Comparison of ENCODE assay signal across 9 cellular contexts in the genomic region with DNA sequence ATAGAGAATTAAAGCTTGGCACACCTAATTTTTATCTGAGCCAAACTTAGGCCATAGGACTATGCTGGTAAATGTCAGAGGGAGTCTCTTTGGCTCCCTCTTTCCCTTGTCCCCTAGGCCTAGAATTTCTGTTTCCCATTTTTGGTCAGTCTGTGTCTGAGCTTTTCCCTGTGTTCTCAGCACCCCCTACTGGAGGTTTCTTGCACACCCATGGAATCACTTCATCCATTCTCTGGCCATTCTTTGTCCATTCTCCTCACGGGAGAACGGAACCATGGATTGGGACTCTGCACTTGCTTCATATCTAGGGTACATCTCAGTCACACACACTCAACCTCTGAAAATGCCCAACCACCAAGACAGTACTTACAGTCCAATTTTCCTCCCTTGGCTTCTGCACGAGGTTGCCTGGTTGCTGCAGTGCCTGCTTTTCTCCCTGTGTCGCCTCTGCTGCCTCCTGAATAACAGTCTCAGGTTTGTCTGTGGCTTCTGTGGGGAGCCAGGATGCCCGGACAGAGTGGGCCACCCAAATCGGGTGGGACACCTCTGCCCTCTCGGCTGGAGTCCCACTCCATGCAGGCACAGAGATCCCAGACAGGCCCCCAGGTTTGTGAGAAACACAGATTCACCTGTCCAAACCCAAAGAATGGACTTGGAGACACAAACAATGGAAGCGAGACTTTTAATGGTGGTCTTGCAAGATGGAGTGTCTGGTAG. TPM values are rescaled to one million over a fixed set of nuclear protein-coding genes. Genes with fewer than 3 reads are reported as not detected.
DNase-seq lines count a peak whose midpoint lies in the region; ATAC-seq, FAIRE-seq and TF ChIP-seq lines count a peak whose summit lies in the region.
"Had no signal": no experiment of that assay in that cellular context is flagged by ENCODE, and none has a peak within 500 bp of the region (broad histone marks: within the 10 kb centered on the region; RNA-seq: fewer than 3 reads in every experiment).

No MANE protein-coding gene starts in this region.

- no peaks in the 10 kb centered on the region for H3K36me3 ChIP-seq in bronchial epithelial cell (ENCODE audit: control insufficient read depth, insufficient read depth, low read length)

- H3K27me3 ChIP-seq in bronchial epithelial cell (ENCODE audit: control insufficient read depth, insufficient read depth, low read length) = no peaks in the 10 kb centered on the region

- TF ChIP-seq CTCF in 22Rv1 (IDR thresholded peaks at IDR 0.05) (peak; percentile 82), bronchial epithelial cell (IDR thresholded peaks at IDR 0.05; ENCODE audit: insufficient read depth, low read length, severe bottlenecking) (peak; percentile 73)

- in situ Hi-C loops in G401 (cut with HindIII; ENCODE audit: low sequenced_read_pairs) = no loop called here

- H3K27ac ChIP-seq in 22Rv1 (no peak overlapping the region), substantia nigra (ENCODE audit: low read depth, low read length, poor library complexity, severe bottlenecking) (no peak overlapping the region)

- FAIRE-seq in bronchial epithelial cell (lab: Jason Lieb, UNC) = no peak
- FAIRE-seq: colon had no signal

- peak; percentile 23 for DNase-seq in G401 (ENCODE audit: low spot score)
- peak; percentile 66 for DNase-seq in NCI-H748 (lab: John Stamatoyannopoulos, UW; ENCODE audit: unreplicated experiment)
- peak; percentile 33 for DNase-seq in bronchial epithelial cell (ENCODE audit: low read depth)
- DNase-seq in left lobe of liver (ENCODE audit: low spot score) = peak; percentile 64
- peak in 36 of 49 donors; percentile 0 to 50 (median 10) for DNase-seq in substantia nigra (lab: John Stamatoyannopoulos, UW)
- DNase-seq in SK-N-DZ (ENCODE audit: low spot score) = no peak

- ATAC-seq in left lobe of liver = peak; percentile 83
- no peak for ATAC-seq in GM19395 (IDR thresholded peaks at IDR 0.05; ENCODE audit: unreplicated experiment)

- no peak overlapping the region for H3K4me3 ChIP-seq in bronchial epithelial cell (ENCODE audit: low read depth, low read length)

RNA-seq across cellular contexts. Expression of gene DNAH11, which starts 35.1 kb away (rescaled TPM):
- 0.43 and 3.4 TPM in 2 replicates for total RNA-seq in G401 (2014; rRNA removed; shearing (Covaris generic))
- total RNA-seq in bronchial epithelial cell = 2.6 and 4.1 TPM in 2 replicates
- 1.7 TPM for total RNA-seq in left lobe of liver
- 0.01 TPM in 1 of 2 replicates, not detected in the other for polyA plus RNA-seq in SK-N-DZ (2014; cell fraction: cytosol; rRNA removed)
- 0.01 TPM in 1 of 2 replicates, not detected in the other for polyA plus RNA-seq in SK-N-DZ (2014; cell fraction: nucleus; rRNA removed)
